Comparison of ENCODE assay signal across 11 cellular contexts in the genomic region with DNA sequence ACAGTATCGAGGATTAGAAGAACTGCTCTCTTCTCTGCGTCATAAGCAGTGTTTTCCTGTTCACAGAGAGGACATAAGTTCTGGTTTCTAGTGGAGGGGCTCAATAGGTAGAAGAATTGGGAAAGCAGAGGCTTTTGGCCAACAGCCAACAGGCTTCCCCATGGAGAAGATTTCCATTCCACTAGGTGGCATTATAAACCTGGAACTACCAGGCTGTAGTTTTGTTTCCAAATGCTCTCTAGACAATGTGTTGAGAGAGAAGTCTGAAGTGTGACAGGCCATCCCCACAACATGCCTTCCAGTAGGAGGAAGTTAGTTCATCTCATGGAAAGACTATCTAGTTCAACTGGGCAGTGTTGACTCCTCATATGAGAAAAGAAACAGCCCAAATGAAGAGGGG.
DNase-seq lines count a peak whose midpoint lies in the region; ATAC-seq, FAIRE-seq and TF ChIP-seq lines count a peak whose summit lies in the region.
"Had no signal": no experiment of that assay in that cellular context is flagged by ENCODE, and none has a peak within 500 bp of the region (broad histone marks: within the 10 kb centered on the region; RNA-seq: fewer than 3 reads in every experiment).

No MANE protein-coding gene starts in this region.

- BruUV-seq in HepG2 (replicated peaks; lab: Mats Ljungman, UMichigan), result no TSS peak

- TF ChIP-seq EP300 in HepG2 (IDR thresholded peaks at IDR 0.05; ENCODE audit: low read depth in 2 of 2, low read length in 2 of 2), result no peak
- no peak for TF ChIP-seq EP300 in HepG2 (CRISPR knock-in tag; IDR thresholded peaks at IDR 0.05; ENCODE audit: borderline replicate concordance)

- ATAC-seq in WTC11, result peak; percentile 38; the same call in 1 of the 2 replicates
- ATAC-seq in HepG2, result no peak
- no peak for ATAC-seq in GM21619 (IDR thresholded peaks at IDR 0.05; ENCODE audit: unreplicated experiment)
- ATAC-seq: right cardiac atrium had no signal

- H3K27ac ChIP-seq in HepG2 (ENCODE audit: extremely low read length, insufficient read depth, low read length) (no peak overlapping the region), neural progenitor cell (no peak overlapping the region)

- peak; percentile 10 for DNase-seq in Daoy (ENCODE audit: low read depth)
- DNase-seq in HuH-7 (ENCODE audit: low spot score), result peak; percentile 5
- no peak for DNase-seq in WTC11 (ENCODE audit: low spot score)
- peak; percentile 5 for DNase-seq in HepG2 (ENCODE audit: low spot score)
- DNase-seq in neural progenitor cell (ENCODE audit: low spot score), result no peak
- DNase-seq in foreskin melanocyte, result no peak
- no peak for DNase-seq in NK-92 treated with Interleukin-12 subunit alpha and Interleukin-12 subunit beta, amount 100 ng/mL, for 24 hours (lab: John Stamatoyannopoulos, UW)
- DNase-seq: hippocampal formation, right cardiac atrium had no signal

- H3K36me3 Mint-ChIP-seq in WTC11 (peaks cover 37% of the 10 kb centered on the region), neural progenitor cell (no peaks in the 10 kb centered on the region)

- H3K4me1 Mint-ChIP-seq in WTC11 (no peaks in the 10 kb centered on the region), neural progenitor cell (no peaks in the 10 kb centered on the region)

- POLR2A ChIA-PET in WTC11 (lab: Charles Lee) (no interaction called here), HepG2 (lab: Yijun Ruan, JAX) (no interaction called here)

- H3K4me3 Mint-ChIP-seq in WTC11, result no peak overlapping the region
- no peak overlapping the region for H3K4me3 Mint-ChIP-seq in neural progenitor cell
- H3K4me3 Mint-ChIP-seq: T-helper 2 cell treated with Interferon-gamma antibody and Interleukin-4, amounts not matched to agents 5 μg/mL and 100 μg/mL, for 36 hours had no signal

- peaks cover 2% of the 10 kb centered on the region; the same call in 1 of the 2 replicates for H3K27me3 Mint-ChIP-seq in WTC11 (ENCODE audit: low read depth)
- no peaks in the 10 kb centered on the region for H3K27me3 Mint-ChIP-seq in neural progenitor cell (ENCODE audit: insufficient read depth, low read depth)

- H3K79me2 ChIP-seq in HepG2 (ENCODE audit: insufficient read depth, low read length) (no peaks in the 10 kb centered on the region), neural progenitor cell (ENCODE audit: low read depth) (no peaks in the 10 kb centered on the region)

- FAIRE-seq in HepG2 (lab: Jason Lieb, UNC), result no peak

- WGBS in HepG2 (ENCODE audit: low lambda C conversion rate), result 0% methylated on average over 2 of the region's 2 CpGs

- H2AFZ ChIP-seq in HepG2 (ENCODE audit: low read length) (no peak overlapping the region), neural progenitor cell (replicated peaks) (no peak overlapping the region)

- no peaks in the 10 kb centered on the region for H3F3A ChIP-seq in neural progenitor cell (ENCODE audit: low read depth)

- no peak for TF ChIP-seq POLR2A in HepG2 (IDR thresholded peaks at IDR 0.05; ENCODE audit: insufficient read depth in 1 of 2, low read depth in 2 of 2, low read length in 2 of 2)

- CTCF ChIA-PET in WTC11 (lab: Charles Lee) (no interaction called here), HepG2 (lab: Yijun Ruan, JAX; ENCODE audit: low intra/inter-chr PET ratio, low total read pairs) (interaction anchor here (0.8 kb wide), 1 partner anchor 49 kb away, joined by 3 read pairs; no protein-coding TSS in a partner anchor)

- H3K27ac Mint-ChIP-seq in WTC11 (no peak overlapping the region), neural progenitor cell (no peak overlapping the region)
- H3K27ac Mint-ChIP-seq: T-helper 2 cell treated with Interferon-gamma antibody and Interleukin-4, amounts not matched to agents 5 μg/mL and 100 μg/mL, for 36 hours had no signal

- peaks cover 49% of the 10 kb centered on the region for H3K9me3 Mint-ChIP-seq in WTC11
- peaks cover 5% of the 10 kb centered on the region for H3K9me3 Mint-ChIP-seq in neural progenitor cell

- TF ChIP-seq RAD21 in HepG2 (CRISPR knock-in tag; IDR thresholded peaks at IDR 0.05), result no peak

- H4K20me1 ChIP-seq in HepG2 (ENCODE audit: insufficient read depth, low read length) (no peaks in the 10 kb centered on the region), neural progenitor cell (ENCODE audit: low read depth) (no peaks in the 10 kb centered on the region)

- H3K9me3 ChIP-seq in HepG2 (ENCODE audit: low read length) (peaks cover 14% of the 10 kb centered on the region), neural progenitor cell (ENCODE audit: low read depth) (no peaks in the 10 kb centered on the region)

- H3K9ac ChIP-seq in HepG2 (ENCODE audit: insufficient read depth, low read depth, low read length) (no peak overlapping the region), neural progenitor cell (no peak overlapping the region)

- H3K4me3 ChIP-seq in HepG2 (replicated peaks in 1 of 3; ENCODE audit: insufficient read depth in 1 of 3, low read depth in 2 of 3, low read length in 3 of 3) (no peak overlapping the region), neural progenitor cell (no peak overlapping the region)

- TF ChIP-seq CTCF in WTC11 (IDR thresholded peaks at IDR 0.05) (no peak), HepG2 (CRISPR knock-in tag; IDR thresholded peaks at IDR 0.05) (no peak), neural progenitor cell (IDR thresholded peaks at IDR 0.05) (no peak)

- H3K4me2 ChIP-seq in HepG2 (ENCODE audit: low read depth, low read length) (no peak overlapping the region), neural progenitor cell (no peak overlapping the region)

- H3K36me3 ChIP-seq in HepG2 (replicated peaks in 1 of 2; ENCODE audit: control insufficient read depth in 1 of 2, insufficient read depth in 2 of 2, low read length in 2 of 2) (no peaks in the 10 kb centered on the region), neural progenitor cell (no peaks in the 10 kb centered on the region)

- H3K27me3 ChIP-seq in HepG2 (ENCODE audit: control insufficient read depth in 1 of 2, insufficient read depth in 2 of 2, low read length in 2 of 2) (no peaks in the 10 kb centered on the region), neural progenitor cell (no peaks in the 10 kb centered on the region)

- H3K4me1 ChIP-seq in HepG2 (ENCODE audit: insufficient read depth, low read length), result no peaks in the 10 kb centered on the region
- H3K4me1 ChIP-seq in neural progenitor cell, result no peaks in the 10 kb centered on the region

- in situ Hi-C loops in HepG2 (cut with HindIII; ENCODE audit: extremely low pct_ligation_motif_present, low pct_unique_long_range_greater_than_20kb), result no loop called here

- intact Hi-C loops in HepG2 (cut with micrococcal nuclease; ENCODE audit: unreplicated experiment), result no loop called here

TF ChIP-seq in WTC11, 78 proteins besides CTCF, POLR2A, EP300 and RAD21 (continues in another document):
- no peak for TF ChIP-seq TEAD4 (CRISPR knock-in tag; IDR thresholded peaks at IDR 0.05)
- TF ChIP-seq, protein P1, sequence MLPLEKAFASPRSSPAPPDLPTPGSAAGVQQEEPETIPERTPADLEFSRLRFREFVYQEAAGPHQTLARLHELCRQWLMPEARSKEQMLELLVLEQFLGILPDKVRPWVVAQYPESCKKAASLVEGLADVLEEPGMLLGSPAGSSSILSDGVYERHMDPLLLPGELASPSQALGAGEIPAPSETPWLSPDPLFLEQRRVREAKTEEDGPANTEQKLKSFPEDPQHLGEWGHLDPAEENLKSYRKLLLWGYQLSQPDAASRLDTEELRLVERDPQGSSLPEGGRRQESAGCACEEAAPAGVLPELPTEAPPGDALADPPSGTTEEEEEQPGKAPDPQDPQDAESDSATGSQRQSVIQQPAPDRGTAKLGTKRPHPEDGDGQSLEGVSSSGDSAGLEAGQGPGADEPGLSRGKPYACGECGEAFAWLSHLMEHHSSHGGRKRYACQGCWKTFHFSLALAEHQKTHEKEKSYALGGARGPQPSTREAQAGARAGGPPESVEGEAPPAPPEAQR (CRISPR knock-in tag; IDR thresholded peaks at IDR 0.05), result no peak
- TF ChIP-seq, protein P2, sequence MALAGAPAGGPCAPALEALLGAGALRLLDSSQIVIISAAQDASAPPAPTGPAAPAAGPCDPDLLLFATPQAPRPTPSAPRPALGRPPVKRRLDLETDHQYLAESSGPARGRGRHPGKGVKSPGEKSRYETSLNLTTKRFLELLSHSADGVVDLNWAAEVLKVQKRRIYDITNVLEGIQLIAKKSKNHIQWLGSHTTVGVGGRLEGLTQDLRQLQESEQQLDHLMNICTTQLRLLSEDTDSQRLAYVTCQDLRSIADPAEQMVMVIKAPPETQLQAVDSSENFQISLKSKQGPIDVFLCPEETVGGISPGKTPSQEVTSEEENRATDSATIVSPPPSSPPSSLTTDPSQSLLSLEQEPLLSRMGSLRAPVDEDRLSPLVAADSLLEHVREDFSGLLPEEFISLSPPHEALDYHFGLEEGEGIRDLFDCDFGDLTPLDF (CRISPR knock-in tag; IDR thresholded peaks at IDR 0.05), result no peak
- TF ChIP-seq ATF1 (CRISPR knock-in tag; IDR thresholded peaks at IDR 0.05), result no peak
- TF ChIP-seq SMAD4 (CRISPR knock-in tag; IDR thresholded peaks at IDR 0.05), result no peak
- no peak for TF ChIP-seq FOXP1 (CRISPR knock-in tag; IDR thresholded peaks at IDR 0.05; ENCODE audit: borderline replicate concordance)

TF ChIP-seq in HepG2, 621 proteins besides CTCF, POLR2A, EP300 and RAD21:
- TF ChIP-seq MAFK (conservative IDR thresholded peaks at IDR 0.05 in 1 of 2, IDR thresholded peaks at IDR 0.05 in 1 of 2; ENCODE audit: low read length in 2 of 2), result 0 out of 4 replicates have a peak, but pooled peaks of 1 of the 2 experiments have one; percentile 34
- no peak for TF ChIP-seq ZNF569 (CRISPR knock-in tag; IDR thresholded peaks at IDR 0.05; ENCODE audit: borderline replicate concordance)
TF ChIP-seq in HepG2: peak in this region for 1.

Comparison
In these comparisons a context has a peak if more than half of its experiments do, and no peak if none do; other contexts are left out.
1. DNase-seq: peak in Daoy (single experiment), HuH-7 (single experiment) and HepG2 (single experiment); none in WTC11 (single experiment), neural progenitor cell (single experiment), foreskin melanocyte (single experiment) and NK-92 treated with Interleukin-12 subunit alpha and Interleukin-12 subunit beta, amount 100 ng/mL, for 24 hours (single experiment).